25 cellular contexts compared by ENCODE assay signal in genomic region chr12:94829552-94829951, GRCh38.
DNase-seq lines count a peak whose midpoint lies in the region; ATAC-seq, FAIRE-seq and TF ChIP-seq lines count a peak whose summit lies in the region.
"Had no signal": no experiment of that assay in that cellular context is flagged by ENCODE, and none has a peak within 500 bp of the region (broad histone marks: within the 10 kb centered on the region; RNA-seq: fewer than 3 reads in every experiment).

No MANE protein-coding gene starts in this region.

- 0% methylated on average over 1 of the region's 1 CpG for WGBS in K562 (ENCODE audit: insufficient coverage, low coverage, missing lambda C conversion rate)
- 27% methylated on average over 1 of the region's 1 CpG for WGBS in right lobe of liver (ENCODE audit: insufficient coverage, low coverage, low lambda C conversion rate, missing lambda C conversion rate)
- WGBS in suprapubic skin = 79% methylated on average over 1 of the region's 1 CpG

- no peak for ATAC-seq in K562
- ATAC-seq in right lobe of liver = peak; percentile 79 to 91 (median 86)
- ATAC-seq: naive thymus-derived CD8-positive, alpha-beta T cell had no signal

- H3K4me1 ChIP-seq in ACC112 (ENCODE audit: control insufficient read depth, insufficient read depth, low read length, unreplicated experiment) (peaks cover 15% of the 10 kb centered on the region), KMS-11 (ENCODE audit: low read depth, poor library complexity, severe bottlenecking) (peaks cover 46% of the 10 kb centered on the region), K562 (replicated peaks in 1 of 2; ENCODE audit: control insufficient read depth in 2 of 2, insufficient read depth in 2 of 2, low read length in 2 of 2) (no peaks in the 10 kb centered on the region), right lobe of liver (peaks cover 0 to 17% (median 3%) of the 10 kb centered on the region in 4 donors), suprapubic skin (peaks cover 6% of the 10 kb centered on the region)
- H3K4me1 ChIP-seq: BE2C had no signal

- peaks cover 19% of the 10 kb centered on the region for H3K4me1 Mint-ChIP-seq in activated CD4-positive, alpha-beta memory T cell treated with anti-CD3 and anti-CD28 coated beads, Interleukin-2, amount 10 ng/mL, durations not matched to agents 7 days and 5 days

- TF ChIP-seq EP300 in K562 (IDR thresholded peaks at IDR 0.05; ENCODE audit: low read length) = no peak
- no peak for TF ChIP-seq EP300 in suprapubic skin (IDR thresholded peaks at IDR 0.05)

- no TSS peak for BruUV-seq in K562 (replicated peaks; lab: Mats Ljungman, UMichigan)

- H3K27me3 Mint-ChIP-seq in activated CD4-positive, alpha-beta memory T cell treated with anti-CD3 and anti-CD28 coated beads, Interleukin-2, amount 10 ng/mL, durations not matched to agents 7 days and 5 days = peaks cover 6% of the 10 kb centered on the region

- H3K4me3 ChIP-seq in ACC112 (ENCODE audit: low read depth, low read length) (no peak overlapping the region), KMS-11 (IDR thresholded peaks at IDR 0.05; ENCODE audit: insufficient read depth, low read depth, low read length) (no peak overlapping the region), K562 (no peak overlapping the region), right lobe of liver (no peak overlapping the region), suprapubic skin (no peak overlapping the region)
- H3K4me3 ChIP-seq: stomach had no signal

- H3K9me1 ChIP-seq in K562 (ENCODE audit: control insufficient read depth, insufficient read depth, low read length) = no peaks in the 10 kb centered on the region

- DNase-seq in K562 (ENCODE audit: extremely low read depth in 1 of 4, low spot score in 3 of 4) (no peak), right lobe of liver (peak in 1 of 3 donors; percentile 52), HPDE6-E6E7 (ENCODE audit: extremely low spot score) (no peak), pons (ENCODE audit: low spot score) (no peak), suprapubic skin (ENCODE audit: low spot score in 2 of 2) (no peak)
- no peak for DNase-seq in activated CD4-positive, alpha-beta memory T cell treated with anti-CD3 and anti-CD28 coated beads, Interleukin-2, amount 10 ng/mL, durations not matched to agents 7 days and 5 days
- DNase-seq: activated CD4-positive, alpha-beta T cell treated with anti-CD3 and anti-CD28 coated beads, Interleukin-2, amount 50 U/mL, for 48 hours; BE2C; EL; mammary epithelial cell; naive thymus-derived CD8-positive, alpha-beta T cell; NCI-H1417; NCI-H446 treated with DMSO at 0.1 percent for 48 hours; retina; SK-N-SH; stomach; trophoblast cell had no signal

- intact Hi-C loops in K562 (cut with micrococcal nuclease) (no loop called here), right lobe of liver (cut with DNase I) (no loop called here)

- no peaks in the 10 kb centered on the region for H3K79me2 ChIP-seq in ACC112 (ENCODE audit: control insufficient read depth, insufficient read depth, low read length, unreplicated experiment)
- H3K79me2 ChIP-seq in KMS-11 (ENCODE audit: insufficient read depth, low read depth) = no peaks in the 10 kb centered on the region
- no peaks in the 10 kb centered on the region for H3K79me2 ChIP-seq in K562 (ENCODE audit: control insufficient read depth, insufficient read depth, low read length)

- H3K4me2 ChIP-seq in KMS-11 (peak overlapping the region; percentile 80), K562 (ENCODE audit: insufficient read depth, low read length) (no peak overlapping the region)
- H3K4me2 ChIP-seq: SK-N-SH had no signal

- TF ChIP-seq CTCF in KMS-11 (conservative IDR thresholded peaks at IDR 0.05; ENCODE audit: low read depth, low read length) = no peak
- TF ChIP-seq CTCF in K562 (IDR thresholded peaks at IDR 0.05 in 2 of 3, conservative IDR thresholded peaks at IDR 0.05 in 1 of 3; ENCODE audit: insufficient read depth in 2 of 3, low read depth in 1 of 3, low read length in 3 of 3) = no peak
- TF ChIP-seq CTCF in right lobe of liver (IDR thresholded peaks at IDR 0.05) = no peak
- TF ChIP-seq CTCF in suprapubic skin (IDR thresholded peaks at IDR 0.05) = no peak

- FAIRE-seq in K562 (lab: Jason Lieb, UNC) = no peak
- FAIRE-seq: A204.1, frontal cortex, HTR-8/SVneo, keratinocyte had no signal

- H3K9ac ChIP-seq in KMS-11 = peak overlapping the region; percentile 48; the same call in 1 of the 2 replicates
- no peak overlapping the region for H3K9ac ChIP-seq in K562 (ENCODE audit: insufficient read depth in 1 of 2, low read depth in 2 of 2, low read length in 2 of 2)
- H3K9ac ChIP-seq: SK-N-SH had no signal

- POLR2A ChIA-PET in K562 (lab: Yijun Ruan, JAX) = interaction anchor here (0.7 kb wide), 1 partner anchor 11 kb away, joined by 3 read pairs; no protein-coding TSS in a partner anchor
- POLR2A ChIA-PET in activated CD4-positive, alpha-beta memory T cell treated with anti-CD3 and anti-CD28 coated beads, Interleukin-2, amount 10 ng/mL, durations not matched to agents 7 days and 5 days (lab: Charles Lee) = no interaction called here

- H3K9me3 ChIP-seq in K562 (replicated peaks; ENCODE audit: control insufficient read depth, insufficient read depth, low read depth, low read length) (no peaks in the 10 kb centered on the region), right lobe of liver (no peaks in the 10 kb centered on the region), suprapubic skin (no peaks in the 10 kb centered on the region)
- H3K9me3 ChIP-seq: BE2C, SK-N-SH, stomach had no signal

- no peak for TF ChIP-seq RAD21 in K562 (CRISPR knock-in tag; conservative IDR thresholded peaks at IDR 0.05 in 1 of 2, IDR thresholded peaks at IDR 0.05 in 1 of 2)

- H2AFZ ChIP-seq in ACC112 (ENCODE audit: low read length, unreplicated experiment) = peak overlapping the region; percentile 45
- peak overlapping the region; percentile 24; the same call in 1 of the 2 replicates for H2AFZ ChIP-seq in KMS-11 (ENCODE audit: low read depth)
- no peak overlapping the region for H2AFZ ChIP-seq in K562 (ENCODE audit: low read depth, low read length)

- in situ Hi-C loops in K562 (cut with MboI) = no loop called here

- H3K36me3 Mint-ChIP-seq in activated CD4-positive, alpha-beta memory T cell treated with anti-CD3 and anti-CD28 coated beads, Interleukin-2, amount 10 ng/mL, durations not matched to agents 7 days and 5 days (ENCODE audit: low read depth) = no peaks in the 10 kb centered on the region

- H3K27ac ChIP-seq in ACC112 (ENCODE audit: low read depth, low read length) (no peak overlapping the region), KMS-11 (peak overlapping the region; percentile 92), K562 (ENCODE audit: extremely low read depth, low read depth, low read length) (no peak overlapping the region), right lobe of liver (no peak overlapping the region), suprapubic skin (no peak overlapping the region)
- H3K27ac ChIP-seq: epithelial cell of prostate, stomach had no signal

- H3K4me3 Mint-ChIP-seq in activated CD4-positive, alpha-beta memory T cell treated with anti-CD3 and anti-CD28 coated beads, Interleukin-2, amount 10 ng/mL, durations not matched to agents 7 days and 5 days = no peak overlapping the region
- H3K4me3 Mint-ChIP-seq: naive thymus-derived CD8-positive, alpha-beta T cell; T-helper 2 cell treated with Interferon-gamma antibody and Interleukin-4, amounts not matched to agents 5 μg/mL and 100 μg/mL, for 36 hours had no signal

- CTCF ChIA-PET in K562 (lab: Yijun Ruan, JAX; ENCODE audit: low intra/inter-chr PET ratio) = no interaction called here
- CTCF ChIA-PET in activated CD4-positive, alpha-beta memory T cell treated with anti-CD3 and anti-CD28 coated beads, Interleukin-2, amount 10 ng/mL, durations not matched to agents 7 days and 5 days (lab: Charles Lee) = no interaction called here

- TF ChIP-seq POLR2A in K562 (conservative IDR thresholded peaks at IDR 0.05) = no peak
- no peak for TF ChIP-seq POLR2A in right lobe of liver (IDR thresholded peaks at IDR 0.05)
- no peak for TF ChIP-seq POLR2A in suprapubic skin (IDR thresholded peaks at IDR 0.05)

- H3K9me3 Mint-ChIP-seq in activated CD4-positive, alpha-beta memory T cell treated with anti-CD3 and anti-CD28 coated beads, Interleukin-2, amount 10 ng/mL, durations not matched to agents 7 days and 5 days = no peaks in the 10 kb centered on the region

- no peaks in the 10 kb centered on the region for H3K36me3 ChIP-seq in ACC112 (ENCODE audit: insufficient read depth, low read length)
- no peaks in the 10 kb centered on the region for H3K36me3 ChIP-seq in KMS-11 (ENCODE audit: insufficient read depth)
- H3K36me3 ChIP-seq in K562 (ENCODE audit: control insufficient read depth, insufficient read depth, low read length) = no peaks in the 10 kb centered on the region
- no peaks in the 10 kb centered on the region for H3K36me3 ChIP-seq in right lobe of liver
- no peaks in the 10 kb centered on the region for H3K36me3 ChIP-seq in suprapubic skin
- H3K36me3 ChIP-seq: BE2C, stomach had no signal

- H3K27me3 ChIP-seq in ACC112 (ENCODE audit: insufficient read depth, low read length) (no peaks in the 10 kb centered on the region), KMS-11 (ENCODE audit: insufficient read depth, low read depth) (no peaks in the 10 kb centered on the region), K562 (ENCODE audit: control insufficient read depth in 2 of 2, insufficient read depth in 2 of 2, low read length in 2 of 2) (peaks cover 3 to 26% of the 10 kb centered on the region in 2 experiments; a peak in 3 of 5 replicates), right lobe of liver (no peaks in the 10 kb centered on the region), suprapubic skin (no peaks in the 10 kb centered on the region)
- H3K27me3 ChIP-seq: BE2C, stomach had no signal

- H4K20me1 ChIP-seq in KMS-11 (ENCODE audit: insufficient read depth) = no peaks in the 10 kb centered on the region
- no peaks in the 10 kb centered on the region for H4K20me1 ChIP-seq in K562 (replicated peaks; ENCODE audit: control insufficient read depth, insufficient read depth, low read length)

- no peak overlapping the region for H3K27ac Mint-ChIP-seq in activated CD4-positive, alpha-beta memory T cell treated with anti-CD3 and anti-CD28 coated beads, Interleukin-2, amount 10 ng/mL, durations not matched to agents 7 days and 5 days
- H3K27ac Mint-ChIP-seq: T-helper 2 cell treated with Interferon-gamma antibody and Interleukin-4, amounts not matched to agents 5 μg/mL and 100 μg/mL, for 36 hours had no signal

TF ChIP-seq in K562, 482 proteins besides CTCF, POLR2A, EP300 and RAD21:
- TF ChIP-seq RAD51 (IDR thresholded peaks at IDR 0.05; ENCODE audit: borderline replicate concordance, low read depth) (no peak), CEBPB (tag; IDR thresholded peaks at IDR 0.05) (peak; percentile 32)
